ENCODE assay signal across 8 cellular contexts in the genomic region with DNA sequence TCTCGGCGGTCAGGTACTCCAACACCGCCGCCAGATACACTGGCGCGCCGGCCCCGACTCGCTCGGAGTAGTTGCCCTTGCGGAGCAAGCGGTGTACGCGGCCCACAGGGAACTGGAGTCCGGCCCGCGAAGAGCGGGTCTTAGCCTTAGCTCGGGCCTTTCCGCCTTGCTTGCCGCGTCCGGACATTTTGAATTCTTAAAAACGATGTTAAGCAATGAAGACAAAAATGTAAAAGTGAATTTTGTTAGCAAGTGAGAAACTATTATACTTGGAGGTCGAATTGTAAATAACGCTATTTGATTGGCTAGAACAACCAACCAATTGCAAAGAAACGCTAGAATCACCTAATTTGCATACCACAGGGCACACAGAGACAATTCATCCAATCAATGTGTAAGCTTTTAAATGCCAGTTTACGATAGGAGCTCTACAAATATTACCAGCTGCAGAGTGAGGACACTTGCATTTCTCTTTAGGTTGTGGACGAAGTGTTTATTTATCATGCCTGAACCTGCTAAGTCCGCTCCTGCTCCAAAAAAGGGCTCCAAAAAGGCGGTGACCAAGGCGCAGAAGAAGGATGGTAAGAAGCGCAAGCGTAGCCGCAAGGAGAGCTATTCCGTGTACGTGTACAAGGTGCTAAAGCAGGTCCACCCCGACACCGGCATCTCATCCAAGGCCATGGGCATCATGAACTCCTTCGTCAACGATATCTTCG.
A peak's percentile ranks its signal among the peaks of the same experiment; 100 is the strongest.
DNase-seq lines count a peak whose midpoint lies in the region; ATAC-seq and TF ChIP-seq lines count a peak whose summit lies in the region.

No MANE protein-coding gene starts in this region.

- H3K36me3 Mint-ChIP-seq in CD4-positive, alpha-beta memory T cell: peaks cover 0 to 25% of the 10 kb centered on the region in 2 donors
- peaks cover 32% of the 10 kb centered on the region for H3K36me3 Mint-ChIP-seq in activated CD4-positive, alpha-beta T cell treated with anti-CD3 and anti-CD28 coated beads, Interleukin-2, amount 10 ng/mL, durations not matched to agents 7 days and 5 days (ENCODE audit: low read depth)

- H3K27me3 Mint-ChIP-seq in CD4-positive, alpha-beta memory T cell: no peaks in the 10 kb centered on the region
- no peaks in the 10 kb centered on the region for H3K27me3 Mint-ChIP-seq in activated CD4-positive, alpha-beta T cell treated with anti-CD3 and anti-CD28 coated beads, Interleukin-2, amount 10 ng/mL, durations not matched to agents 7 days and 5 days

- H3K36me3 ChIP-seq in CD4-positive, alpha-beta memory T cell (ENCODE audit: insufficient read depth, low read length): no peaks in the 10 kb centered on the region
- H3K36me3 ChIP-seq in right lobe of liver: no peaks in the 10 kb centered on the region

- under 1% methylated on average over 32 of the region's 42 CpGs for WGBS in right lobe of liver (ENCODE audit: insufficient coverage, low coverage, low lambda C conversion rate, missing lambda C conversion rate)

- peaks cover 49% of the 10 kb centered on the region for H3K4me1 ChIP-seq in CD4-positive, alpha-beta memory T cell (ENCODE audit: insufficient read depth, low read length)
- H3K4me1 ChIP-seq in right lobe of liver: peaks cover 0 to 25% (median 3%) of the 10 kb centered on the region in 4 donors

- peak; percentile 50 for ATAC-seq in GM19372 (IDR thresholded peaks at IDR 0.05; ENCODE audit: low read depth, unreplicated experiment)
- peak; percentile 36 for ATAC-seq in HG03457 (IDR thresholded peaks at IDR 0.05; ENCODE audit: unreplicated experiment)
- ATAC-seq in right lobe of liver: peak; percentile 74 to 89 (median 82)

- POLR2A ChIA-PET in CD4-positive, alpha-beta memory T cell (lab: Charles Lee; ENCODE audit: partially characterized antibody): interaction anchor here (0.6 to 25.6 kb wide), 58 partner anchors 7 to 1695 kb away, joined by 3 to 2476 read pairs (median 9); partner anchors contain the start of genes HFE, HMGN4 and TRIM38
- POLR2A ChIA-PET in activated CD4-positive, alpha-beta T cell treated with anti-CD3 and anti-CD28 coated beads, Interleukin-2, amount 10 ng/mL, durations not matched to agents 7 days and 5 days (lab: Charles Lee): interaction anchor here (0.5 to 6.5 kb wide), 29 partner anchors 11 to 1691 kb away, joined by 3 to 205 read pairs (median 16); a partner anchor contains a TSS

- peak; percentile 79 to 93 (median 92) for DNase-seq in CD4-positive, alpha-beta memory T cell
- DNase-seq in NCI-H524 (lab: John Stamatoyannopoulos, UW) (peak; percentile 77 to 95), ecto neural progenitor cell (ENCODE audit: low spot score) (peak; percentile 84), right lobe of liver (peak; percentile 76 to 84 (median 80))
- peak; percentile 83 for DNase-seq in activated CD4-positive, alpha-beta T cell treated with anti-CD3 and anti-CD28 coated beads, Interleukin-2, amount 10 ng/mL, durations not matched to agents 7 days and 5 days
- peak; percentile 58 to 64 for DNase-seq in stimulated activated CD4-positive, alpha-beta T cell treated with anti-CD3 and anti-CD28 coated beads, Interleukin-4, amount 100 ng/mL, for 48 hours (ENCODE audit: low read depth in 2 of 2)

- H3K4me3 ChIP-seq in CD4-positive, alpha-beta memory T cell (ENCODE audit: low read length in 2 of 2): peak overlapping the region; percentile 83 to 97
- peak overlapping the region; percentile 47 to 69 (median 61) for H3K4me3 ChIP-seq in right lobe of liver

- no peaks in the 10 kb centered on the region for H3K9me3 ChIP-seq in CD4-positive, alpha-beta memory T cell (ENCODE audit: control insufficient read depth in 1 of 2, low read length in 2 of 2)
- no peaks in the 10 kb centered on the region for H3K9me3 ChIP-seq in right lobe of liver

- H3K4me3 Mint-ChIP-seq in CD4-positive, alpha-beta memory T cell: peak overlapping the region; percentile 94 to 99 (median 97)
- peak overlapping the region; percentile 99 for H3K4me3 Mint-ChIP-seq in activated CD4-positive, alpha-beta T cell treated with anti-CD3 and anti-CD28 coated beads, Interleukin-2, amount 10 ng/mL, durations not matched to agents 7 days and 5 days

- peak overlapping the region; percentile 84 for H3K27ac ChIP-seq in CD4-positive, alpha-beta memory T cell (ENCODE audit: low read depth, low read length)
- peak overlapping the region; percentile 67 to 88 (median 69) for H3K27ac ChIP-seq in right lobe of liver

- intact Hi-C loops in CD4-positive, alpha-beta memory T cell (cut with micrococcal nuclease): loop anchor here (1.0 to 5.0 kb wide), 10 partner anchors 17 to 1693 kb away; a partner anchor contains a TSS
- intact Hi-C loops in right lobe of liver (cut with DNase I): no loop called here

- H3K4me1 Mint-ChIP-seq in CD4-positive, alpha-beta memory T cell: peaks cover 22 to 50% (median 41%) of the 10 kb centered on the region in 4 donors
- peaks cover 40% of the 10 kb centered on the region for H3K4me1 Mint-ChIP-seq in activated CD4-positive, alpha-beta T cell treated with anti-CD3 and anti-CD28 coated beads, Interleukin-2, amount 10 ng/mL, durations not matched to agents 7 days and 5 days

- CTCF ChIA-PET in CD4-positive, alpha-beta memory T cell (lab: Charles Lee; ENCODE audit: partially characterized antibody): interaction anchor here (1.1 to 6.2 kb wide), 14 partner anchors 11 to 173 kb away, joined by 3 to 63 read pairs (median 28); a partner anchor contains a TSS
- CTCF ChIA-PET in activated CD4-positive, alpha-beta T cell treated with anti-CD3 and anti-CD28 coated beads, Interleukin-2, amount 10 ng/mL, durations not matched to agents 7 days and 5 days (lab: Charles Lee): interaction anchor here (1.2 to 6.0 kb wide), 10 partner anchors 10 to 173 kb away, joined by 3 to 59 read pairs (median 11); a partner anchor contains a TSS

- TF ChIP-seq CTCF in right lobe of liver (IDR thresholded peaks at IDR 0.05): no peak

- TF ChIP-seq POLR2A in right lobe of liver (IDR thresholded peaks at IDR 0.05): peak; percentile 90

- H3K27ac Mint-ChIP-seq in CD4-positive, alpha-beta memory T cell: peak overlapping the region; percentile 91 to 100 (median 98)
- H3K27ac Mint-ChIP-seq in activated CD4-positive, alpha-beta T cell treated with anti-CD3 and anti-CD28 coated beads, Interleukin-2, amount 10 ng/mL, durations not matched to agents 7 days and 5 days: peak overlapping the region; percentile 98

- peaks cover 0 to 8% (median 0%) of the 10 kb centered on the region in 8 donors for H3K9me3 Mint-ChIP-seq in CD4-positive, alpha-beta memory T cell
- no peaks in the 10 kb centered on the region for H3K9me3 Mint-ChIP-seq in activated CD4-positive, alpha-beta T cell treated with anti-CD3 and anti-CD28 coated beads, Interleukin-2, amount 10 ng/mL, durations not matched to agents 7 days and 5 days

- no peaks in the 10 kb centered on the region for H3K27me3 ChIP-seq in CD4-positive, alpha-beta memory T cell (ENCODE audit: insufficient read depth, low read length)
- H3K27me3 ChIP-seq in right lobe of liver: no peaks in the 10 kb centered on the region

Comparison
In these comparisons a context has a peak if more than half of its experiments do, and no peak if none do; other contexts are left out.
1. Peak in every context shown above with its lines: DNase-seq, ATAC-seq, H3K4me3 ChIP-seq and H3K27ac ChIP-seq.